Comparison of ENCODE assay signal across 1 cellular context in the genomic region with DNA sequence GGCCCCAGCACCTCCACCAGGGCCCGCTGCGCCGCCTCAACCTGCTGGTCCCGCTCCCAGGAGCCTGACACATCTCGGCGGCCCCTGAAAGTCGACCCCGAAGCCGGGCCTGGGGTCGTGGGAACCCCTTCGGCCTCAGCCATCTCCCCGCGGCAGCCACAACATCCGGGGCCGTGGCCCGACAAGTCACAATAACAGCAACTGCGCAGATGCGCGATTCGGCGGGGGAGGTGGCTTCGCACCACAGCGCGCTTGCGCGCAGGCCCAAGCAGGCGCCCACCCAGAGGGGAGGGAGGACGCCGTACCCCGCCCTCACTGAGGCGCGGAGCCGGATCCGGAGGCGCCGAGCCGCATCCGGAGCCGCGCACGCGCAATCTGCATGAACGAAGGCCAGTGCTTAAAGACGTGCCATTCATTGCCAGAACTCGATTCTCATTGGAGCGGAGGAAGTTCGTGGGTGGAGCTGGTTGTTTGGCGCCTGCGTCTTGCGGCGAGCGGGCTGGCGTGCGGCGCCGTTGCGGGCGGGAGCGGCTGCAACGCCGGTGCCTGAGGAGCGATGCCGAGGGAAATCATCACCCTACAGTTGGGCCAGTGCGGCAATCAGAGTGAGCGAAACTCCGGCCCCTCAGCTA.
A peak's percentile ranks its signal among the peaks of the same experiment; 100 is the strongest.
TF ChIP-seq lines count a peak whose summit lies in the region.

A gene with protein sequence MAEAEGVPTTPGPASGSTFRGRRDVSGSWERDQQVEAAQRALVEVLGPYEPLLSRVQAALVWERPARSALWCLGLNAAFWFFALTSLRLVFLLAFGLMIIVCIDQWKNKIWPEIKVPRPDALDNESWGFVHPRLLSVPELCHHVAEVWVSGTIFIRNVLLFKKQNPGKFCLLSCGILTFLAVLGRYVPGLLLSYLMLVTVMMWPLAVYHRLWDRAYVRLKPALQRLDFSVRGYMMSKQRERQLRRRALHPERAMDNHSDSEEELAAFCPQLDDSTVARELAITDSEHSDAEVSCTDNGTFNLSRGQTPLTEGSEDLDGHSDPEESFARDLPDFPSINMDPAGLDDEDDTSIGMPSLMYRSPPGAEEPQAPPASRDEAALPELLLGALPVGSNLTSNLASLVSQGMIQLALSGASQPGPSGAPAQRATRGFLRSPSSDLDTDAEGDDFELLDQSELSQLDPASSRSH (minus strand): TSS at position 193 of the 632 bp plus-strand sequence. CDS start 50 bp downstream, at position 143.
A gene (plus strand): TSS at position 502 of the 632 bp plus-strand sequence. CDS start 55 bp downstream, at position 557.

TF ChIP-seq in HepG2, 621 proteins besides CTCF, POLR2A, EP300 and RAD21 (continued from another document and continues in another):
- TF ChIP-seq, protein P1, sequence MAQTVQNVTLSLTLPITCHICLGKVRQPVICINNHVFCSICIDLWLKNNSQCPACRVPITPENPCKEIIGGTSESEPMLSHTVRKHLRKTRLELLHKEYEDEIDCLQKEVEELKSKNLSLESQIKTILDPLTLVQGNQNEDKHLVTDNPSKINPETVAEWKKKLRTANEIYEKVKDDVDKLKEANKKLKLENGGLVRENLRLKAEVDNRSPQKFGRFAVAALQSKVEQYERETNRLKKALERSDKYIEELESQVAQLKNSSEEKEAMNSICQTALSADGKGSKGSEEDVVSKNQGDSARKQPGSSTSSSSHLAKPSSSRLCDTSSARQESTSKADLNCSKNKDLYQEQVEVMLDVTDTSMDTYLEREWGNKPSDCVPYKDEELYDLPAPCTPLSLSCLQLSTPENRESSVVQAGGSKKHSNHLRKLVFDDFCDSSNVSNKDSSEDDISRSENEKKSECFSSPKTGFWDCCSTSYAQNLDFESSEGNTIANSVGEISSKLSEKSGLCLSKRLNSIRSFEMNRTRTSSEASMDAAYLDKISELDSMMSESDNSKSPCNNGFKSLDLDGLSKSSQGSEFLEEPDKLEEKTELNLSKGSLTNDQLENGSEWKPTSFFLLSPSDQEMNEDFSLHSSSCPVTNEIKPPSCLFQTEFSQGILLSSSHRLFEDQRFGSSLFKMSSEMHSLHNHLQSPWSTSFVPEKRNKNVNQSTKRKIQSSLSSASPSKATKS (CRISPR knock-in tag; IDR thresholded peaks at IDR 0.05): no peak
- TF ChIP-seq, protein P2, sequence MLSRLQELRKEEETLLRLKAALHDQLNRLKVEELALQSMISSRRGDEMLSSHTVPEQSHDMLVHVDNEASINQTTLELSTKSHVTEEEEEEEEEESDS (CRISPR knock-in tag; IDR thresholded peaks at IDR 0.05; ENCODE audit: borderline replicate concordance): no peak
- TF ChIP-seq ATF7 (IDR thresholded peaks at IDR 0.05): no peak
- no peak for TF ChIP-seq ATF7 (CRISPR knock-in tag; IDR thresholded peaks at IDR 0.05)
- no peak for TF ChIP-seq ZNF557 (CRISPR knock-in tag; IDR thresholded peaks at IDR 0.05)
- TF ChIP-seq, protein P3, sequence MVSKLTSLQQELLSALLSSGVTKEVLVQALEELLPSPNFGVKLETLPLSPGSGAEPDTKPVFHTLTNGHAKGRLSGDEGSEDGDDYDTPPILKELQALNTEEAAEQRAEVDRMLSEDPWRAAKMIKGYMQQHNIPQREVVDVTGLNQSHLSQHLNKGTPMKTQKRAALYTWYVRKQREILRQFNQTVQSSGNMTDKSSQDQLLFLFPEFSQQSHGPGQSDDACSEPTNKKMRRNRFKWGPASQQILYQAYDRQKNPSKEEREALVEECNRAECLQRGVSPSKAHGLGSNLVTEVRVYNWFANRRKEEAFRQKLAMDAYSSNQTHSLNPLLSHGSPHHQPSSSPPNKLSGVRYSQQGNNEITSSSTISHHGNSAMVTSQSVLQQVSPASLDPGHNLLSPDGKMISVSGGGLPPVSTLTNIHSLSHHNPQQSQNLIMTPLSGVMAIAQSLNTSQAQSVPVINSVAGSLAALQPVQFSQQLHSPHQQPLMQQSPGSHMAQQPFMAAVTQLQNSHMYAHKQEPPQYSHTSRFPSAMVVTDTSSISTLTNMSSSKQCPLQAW (CRISPR knock-in tag; IDR thresholded peaks at IDR 0.05): peak; percentile 93
- TF ChIP-seq ZNF570 (CRISPR knock-in tag; IDR thresholded peaks at IDR 0.05; ENCODE audit: borderline replicate concordance): no peak
- TF ChIP-seq, protein P4, sequence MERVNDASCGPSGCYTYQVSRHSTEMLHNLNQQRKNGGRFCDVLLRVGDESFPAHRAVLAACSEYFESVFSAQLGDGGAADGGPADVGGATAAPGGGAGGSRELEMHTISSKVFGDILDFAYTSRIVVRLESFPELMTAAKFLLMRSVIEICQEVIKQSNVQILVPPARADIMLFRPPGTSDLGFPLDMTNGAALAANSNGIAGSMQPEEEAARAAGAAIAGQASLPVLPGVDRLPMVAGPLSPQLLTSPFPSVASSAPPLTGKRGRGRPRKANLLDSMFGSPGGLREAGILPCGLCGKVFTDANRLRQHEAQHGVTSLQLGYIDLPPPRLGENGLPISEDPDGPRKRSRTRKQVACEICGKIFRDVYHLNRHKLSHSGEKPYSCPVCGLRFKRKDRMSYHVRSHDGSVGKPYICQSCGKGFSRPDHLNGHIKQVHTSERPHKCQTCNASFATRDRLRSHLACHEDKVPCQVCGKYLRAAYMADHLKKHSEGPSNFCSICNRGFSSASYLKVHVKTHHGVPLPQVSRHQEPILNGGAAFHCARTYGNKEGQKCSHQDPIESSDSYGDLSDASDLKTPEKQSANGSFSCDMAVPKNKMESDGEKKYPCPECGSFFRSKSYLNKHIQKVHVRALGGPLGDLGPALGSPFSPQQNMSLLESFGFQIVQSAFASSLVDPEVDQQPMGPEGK (CRISPR knock-in tag; IDR thresholded peaks at IDR 0.05): peak; percentile 98
- TF ChIP-seq SMC3 (IDR thresholded peaks at IDR 0.05; ENCODE audit: low read length): no peak
- TF ChIP-seq, protein P5, sequence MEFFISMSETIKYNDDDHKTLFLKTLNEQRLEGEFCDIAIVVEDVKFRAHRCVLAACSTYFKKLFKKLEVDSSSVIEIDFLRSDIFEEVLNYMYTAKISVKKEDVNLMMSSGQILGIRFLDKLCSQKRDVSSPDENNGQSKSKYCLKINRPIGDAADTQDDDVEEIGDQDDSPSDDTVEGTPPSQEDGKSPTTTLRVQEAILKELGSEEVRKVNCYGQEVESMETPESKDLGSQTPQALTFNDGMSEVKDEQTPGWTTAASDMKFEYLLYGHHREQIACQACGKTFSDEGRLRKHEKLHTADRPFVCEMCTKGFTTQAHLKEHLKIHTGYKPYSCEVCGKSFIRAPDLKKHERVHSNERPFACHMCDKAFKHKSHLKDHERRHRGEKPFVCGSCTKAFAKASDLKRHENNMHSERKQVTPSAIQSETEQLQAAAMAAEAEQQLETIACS (CRISPR knock-in tag; IDR thresholded peaks at IDR 0.05): peak; percentile 69; the same call in 1 of the 2 replicates
- 0 out of 2 replicates have a peak, but pooled peaks have one; percentile 53 for TF ChIP-seq ZNF235 (CRISPR knock-in tag; IDR thresholded peaks at IDR 0.05; ENCODE audit: borderline replicate concordance)
- no peak for TF ChIP-seq ZNF382 (CRISPR knock-in tag; IDR thresholded peaks at IDR 0.05; ENCODE audit: borderline replicate concordance)
- no peak for TF ChIP-seq MZF1 (CRISPR knock-in tag; IDR thresholded peaks at IDR 0.05; ENCODE audit: borderline replicate concordance)
- no peak for TF ChIP-seq ZNF484 (CRISPR knock-in tag; IDR thresholded peaks at IDR 0.05; ENCODE audit: borderline replicate concordance, low read depth)
- TF ChIP-seq HNRNPK (IDR thresholded peaks at IDR 0.05; ENCODE audit: low read depth, low read length, poor library complexity, severe bottlenecking): no peak
- no peak; the same call in 1 of the 2 replicates for TF ChIP-seq ZNF530 (CRISPR knock-in tag; IDR thresholded peaks at IDR 0.05; ENCODE audit: low read depth)
- no peak; the same call in 1 of the 2 replicates for TF ChIP-seq ARNTL (CRISPR knock-in tag; IDR thresholded peaks at IDR 0.05)
- TF ChIP-seq ZNF432 (CRISPR knock-in tag; IDR thresholded peaks at IDR 0.05; ENCODE audit: borderline replicate concordance): no peak
- TF ChIP-seq ZZZ3 (CRISPR knock-in tag; IDR thresholded peaks at IDR 0.05; ENCODE audit: borderline replicate concordance): no peak
- peak; percentile 89; the same call in 1 of the 2 replicates for TF ChIP-seq SNAI1 (CRISPR knock-in tag; IDR thresholded peaks at IDR 0.05; ENCODE audit: borderline replicate concordance)
- no peak for TF ChIP-seq ZFP36L2 (CRISPR knock-in tag; IDR thresholded peaks at IDR 0.05)
- no peak; the same call in 1 of the 2 replicates for TF ChIP-seq SRY (CRISPR knock-in tag; IDR thresholded peaks at IDR 0.05)
- no peak for TF ChIP-seq SRSF9 (IDR thresholded peaks at IDR 0.05; ENCODE audit: borderline replicate concordance, insufficient read depth, low read depth, low read length, poor library complexity, severe bottlenecking)
- peak; percentile 96 for TF ChIP-seq ZNF230 (CRISPR knock-in tag; IDR thresholded peaks at IDR 0.05)
- no peak; the same call in 1 of the 2 replicates for TF ChIP-seq RXRB (CRISPR knock-in tag; IDR thresholded peaks at IDR 0.05; ENCODE audit: borderline replicate concordance)
- TF ChIP-seq, protein P6, sequence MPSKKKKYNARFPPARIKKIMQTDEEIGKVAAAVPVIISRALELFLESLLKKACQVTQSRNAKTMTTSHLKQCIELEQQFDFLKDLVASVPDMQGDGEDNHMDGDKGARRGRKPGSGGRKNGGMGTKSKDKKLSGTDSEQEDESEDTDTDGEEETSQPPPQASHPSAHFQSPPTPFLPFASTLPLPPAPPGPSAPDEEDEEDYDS (CRISPR knock-in tag; IDR thresholded peaks at IDR 0.05): peak; percentile 86
- TF ChIP-seq, protein P7, sequence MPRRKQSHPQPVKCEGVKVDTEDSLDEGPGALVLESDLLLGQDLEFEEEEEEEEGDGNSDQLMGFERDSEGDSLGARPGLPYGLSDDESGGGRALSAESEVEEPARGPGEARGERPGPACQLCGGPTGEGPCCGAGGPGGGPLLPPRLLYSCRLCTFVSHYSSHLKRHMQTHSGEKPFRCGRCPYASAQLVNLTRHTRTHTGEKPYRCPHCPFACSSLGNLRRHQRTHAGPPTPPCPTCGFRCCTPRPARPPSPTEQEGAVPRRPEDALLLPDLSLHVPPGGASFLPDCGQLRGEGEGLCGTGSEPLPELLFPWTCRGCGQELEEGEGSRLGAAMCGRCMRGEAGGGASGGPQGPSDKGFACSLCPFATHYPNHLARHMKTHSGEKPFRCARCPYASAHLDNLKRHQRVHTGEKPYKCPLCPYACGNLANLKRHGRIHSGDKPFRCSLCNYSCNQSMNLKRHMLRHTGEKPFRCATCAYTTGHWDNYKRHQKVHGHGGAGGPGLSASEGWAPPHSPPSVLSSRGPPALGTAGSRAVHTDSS (CRISPR knock-in tag; conservative IDR thresholded peaks at IDR 0.05): peak; percentile 71; the same call in 1 of the 2 replicates
- TF ChIP-seq, protein P8, sequence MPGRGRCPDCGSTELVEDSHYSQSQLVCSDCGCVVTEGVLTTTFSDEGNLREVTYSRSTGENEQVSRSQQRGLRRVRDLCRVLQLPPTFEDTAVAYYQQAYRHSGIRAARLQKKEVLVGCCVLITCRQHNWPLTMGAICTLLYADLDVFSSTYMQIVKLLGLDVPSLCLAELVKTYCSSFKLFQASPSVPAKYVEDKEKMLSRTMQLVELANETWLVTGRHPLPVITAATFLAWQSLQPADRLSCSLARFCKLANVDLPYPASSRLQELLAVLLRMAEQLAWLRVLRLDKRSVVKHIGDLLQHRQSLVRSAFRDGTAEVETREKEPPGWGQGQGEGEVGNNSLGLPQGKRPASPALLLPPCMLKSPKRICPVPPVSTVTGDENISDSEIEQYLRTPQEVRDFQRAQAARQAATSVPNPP (CRISPR knock-in tag; IDR thresholded peaks at IDR 0.05): no peak; the same call in 1 of the 2 replicates
- TF ChIP-seq, protein P9, sequence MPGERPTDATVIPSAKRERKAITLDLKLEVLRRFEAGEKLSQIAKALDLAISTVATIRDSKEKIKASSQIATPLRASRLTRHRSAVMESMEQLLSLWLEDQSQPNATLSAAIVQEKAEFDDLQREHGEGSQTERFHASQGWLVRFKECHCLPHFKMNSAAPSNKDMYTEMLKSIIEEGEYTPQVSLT (CRISPR knock-in tag; IDR thresholded peaks at IDR 0.05; ENCODE audit: borderline replicate concordance, low read depth): no peak
- TF ChIP-seq, protein P10, sequence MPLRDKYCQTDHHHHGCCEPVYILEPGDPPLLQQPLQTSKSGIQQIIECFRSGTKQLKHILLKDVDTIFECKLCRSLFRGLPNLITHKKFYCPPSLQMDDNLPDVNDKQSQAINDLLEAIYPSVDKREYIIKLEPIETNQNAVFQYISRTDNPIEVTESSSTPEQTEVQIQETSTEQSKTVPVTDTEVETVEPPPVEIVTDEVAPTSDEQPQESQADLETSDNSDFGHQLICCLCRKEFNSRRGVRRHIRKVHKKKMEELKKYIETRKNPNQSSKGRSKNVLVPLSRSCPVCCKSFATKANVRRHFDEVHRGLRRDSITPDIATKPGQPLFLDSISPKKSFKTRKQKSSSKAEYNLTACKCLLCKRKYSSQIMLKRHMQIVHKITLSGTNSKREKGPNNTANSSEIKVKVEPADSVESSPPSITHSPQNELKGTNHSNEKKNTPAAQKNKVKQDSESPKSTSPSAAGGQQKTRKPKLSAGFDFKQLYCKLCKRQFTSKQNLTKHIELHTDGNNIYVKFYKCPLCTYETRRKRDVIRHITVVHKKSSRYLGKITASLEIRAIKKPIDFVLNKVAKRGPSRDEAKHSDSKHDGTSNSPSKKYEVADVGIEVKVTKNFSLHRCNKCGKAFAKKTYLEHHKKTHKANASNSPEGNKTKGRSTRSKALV (CRISPR knock-in tag; IDR thresholded peaks at IDR 0.05): peak; percentile 91
- peak; percentile 83 for TF ChIP-seq DMAP1 (CRISPR knock-in tag; IDR thresholded peaks at IDR 0.05)
